In the genomic region with DNA sequence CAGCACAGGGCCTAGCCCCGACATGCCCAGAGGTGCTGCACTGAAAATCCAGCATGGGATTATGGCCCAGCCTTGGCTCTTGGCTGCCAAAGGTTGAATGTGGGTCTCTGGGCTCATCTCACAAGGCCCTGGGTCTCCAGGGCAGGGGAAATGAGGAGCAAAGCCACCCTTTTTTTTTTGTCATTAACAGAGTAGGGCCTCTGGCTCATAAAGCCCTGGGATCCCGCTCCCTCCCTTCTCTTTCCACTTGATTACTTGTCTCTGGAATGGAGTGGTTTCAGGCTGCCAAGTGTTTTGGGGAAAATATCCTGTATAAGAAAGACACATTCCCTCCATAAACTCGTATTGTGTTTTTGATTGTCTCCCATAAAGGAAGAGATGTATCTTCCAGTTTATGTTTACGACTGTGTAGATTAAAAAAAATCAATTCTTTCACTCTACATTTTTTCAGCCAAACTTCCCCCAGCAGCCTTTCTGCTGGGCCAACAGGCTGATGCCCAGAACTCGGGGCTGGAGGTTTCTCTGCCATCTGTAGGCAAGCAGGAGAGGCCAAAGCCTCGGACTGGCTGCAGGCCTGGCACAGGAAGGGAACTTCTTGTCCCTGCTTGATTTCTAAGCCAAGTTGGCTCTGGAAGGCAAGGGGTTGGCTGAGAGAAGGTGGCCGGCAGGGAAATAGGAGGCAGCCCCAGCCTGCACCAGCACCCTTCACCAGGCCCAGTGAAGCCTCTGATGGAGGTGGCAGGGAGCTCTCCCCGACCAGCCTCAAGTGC, we compare ENCODE assay signal across 16 cellular contexts. TPM values are rescaled to one million over a fixed set of nuclear protein-coding genes. Genes with fewer than 3 reads are reported as not detected.
DNase-seq lines count a peak whose midpoint lies in the region; ATAC-seq and TF ChIP-seq lines count a peak whose summit lies in the region.
"Had no signal": no experiment of that assay in that cellular context is flagged by ENCODE, and none has a peak within 500 bp of the region (broad histone marks: within the 10 kb centered on the region; RNA-seq: fewer than 3 reads in every experiment).

No MANE protein-coding gene starts in this region.

- intact Hi-C loops in ascending aorta (cut with DNase I) (loop anchor here (5.0 kb wide), 1 partner anchor 120 kb away; no protein-coding TSS in a partner anchor), Right ventricle myocardium superior (cut with DNase I) (no loop called here)

- H3K27ac ChIP-seq in ascending aorta, result peak overlapping the region; percentile 82 to 93

- H3K36me3 ChIP-seq in ascending aorta, result no peaks in the 10 kb centered on the region
- H3K36me3 ChIP-seq: HAP-1, uterus had no signal

- DNase-seq in AG10803 (ENCODE audit: low read depth), result peak; percentile 29
- peak; percentile 44 to 84 for DNase-seq in ascending aorta (ENCODE audit: low spot score in 2 of 2)
- peak; percentile 76 for DNase-seq in Right ventricle myocardium superior
- DNase-seq in pons (ENCODE audit: low spot score), result peak; percentile 63
- DNase-seq in stimulated activated naive CD4-positive, alpha-beta T cell (lab: John Stamatoyannopoulos, UW), result no peak
- no peak for DNase-seq in KBM-7
- DNase-seq: effector memory CD4-positive, alpha-beta T cell; NCI-H2029 treated with DMSO at 0.1 percent for 48 hours; NCI-H69; stimulated activated CD4-positive, alpha-beta T cell treated with anti-CD3 and anti-CD28 coated beads, Interleukin-4, amount 100 ng/mL, for 4 hours had no signal

- H3K4me1 ChIP-seq in ascending aorta, result peaks cover 20 to 46% of the 10 kb centered on the region in 2 donors
- H3K4me1 ChIP-seq: HAP-1 had no signal

- ATAC-seq in Right ventricle myocardium superior (ENCODE audit: poor library complexity) (peak; percentile 78), GM18519 (IDR thresholded peaks at IDR 0.05; ENCODE audit: low FRiP score, unreplicated experiment) (no peak), HG02884 (IDR thresholded peaks at IDR 0.05; ENCODE audit: unreplicated experiment) (no peak)
- ATAC-seq: natural killer cell treated with Interleukin-12 subunit alpha and Interleukin-12 subunit beta and Interleukin-15 and Interleukin-18, amount 100 ng/mL, for 72 hours had no signal

- in situ Hi-C loops in KBM-7 (cut with MboI; ENCODE audit: low pct_unique_long_range_greater_than_20kb, low sequenced_read_pairs), result no loop called here

- no peak overlapping the region for H3K4me3 ChIP-seq in AG10803 (ENCODE audit: low read length)
- H3K4me3 ChIP-seq in ascending aorta, result no peak overlapping the region
- H3K4me3 ChIP-seq: HAP-1, uterus had no signal

- H3K9me3 ChIP-seq in ascending aorta, result no peaks in the 10 kb centered on the region
- H3K9me3 ChIP-seq: HAP-1, uterus had no signal

- TF ChIP-seq CTCF in AG10803 (conservative IDR thresholded peaks at IDR 0.05; ENCODE audit: low read length) (no peak), ascending aorta (IDR thresholded peaks at IDR 0.05) (no peak)

- no peaks in the 10 kb centered on the region for H3K27me3 ChIP-seq in ascending aorta
- H3K27me3 ChIP-seq: uterus had no signal

RNA-seq across cellular contexts. Expression of gene INSYN1, which starts 49.4 kb away (rescaled TPM):
- total RNA-seq in ascending aorta (13.0 TPM), Right ventricle myocardium superior (155 TPM)
- total RNA-seq: activated T-helper 2 cell treated with anti-CD3 and anti-CD28 coated beads, Interferon-gamma antibody, Interleukin-2, Interleukin-4, amounts not matched to agents 10 μg/mL and 5 μg/mL and 100 μg/mL, durations not matched to agents 14 hours and 24 hours and 36 hours; natural killer cell treated with Interleukin-12 subunit alpha and Interleukin-12 subunit beta and Interleukin-15 and Interleukin-18, amount 100 ng/mL, for 72 hours had no signal

Comparison
In these comparisons a context has a peak if more than half of its experiments do, and no peak if none do; other contexts are left out.
1. DNase-seq: peak in AG10803 (single experiment), ascending aorta (2 of 2), Right ventricle myocardium superior (single experiment) and pons (single experiment); none in stimulated activated naive CD4-positive, alpha-beta T cell (0 of 6) and KBM-7 (single experiment).
2. RNA of gene INSYN1, which starts 49.4 kb away (total RNA-seq): 155 TPM in Right ventricle myocardium superior (single experiment); 13.0 TPM in ascending aorta (single experiment); every median in the first group is over 10 times any median in the second.